ENCODE assay signal across 12 cellular contexts in the genomic region with DNA sequence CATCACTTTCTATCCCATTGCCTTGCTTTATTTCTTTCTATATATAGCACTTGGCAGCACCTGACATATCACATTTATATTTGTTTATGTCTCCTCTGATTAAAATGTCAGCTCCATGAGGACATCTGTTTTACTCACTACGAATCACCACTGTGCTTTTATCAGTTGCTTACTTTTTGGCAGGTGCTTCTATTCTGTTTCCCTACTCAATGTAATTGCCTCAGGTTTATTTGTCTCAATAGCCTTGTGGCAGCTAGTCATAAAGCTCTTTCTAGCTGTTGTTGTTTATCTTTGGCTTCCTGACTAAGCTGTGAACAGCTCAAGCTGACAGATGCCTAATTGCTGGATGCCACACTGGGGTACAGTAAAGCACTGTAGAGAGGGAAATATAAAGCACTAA.
DNase-seq lines count a peak whose midpoint lies in the region; ATAC-seq, FAIRE-seq and TF ChIP-seq lines count a peak whose summit lies in the region.
"Had no signal": no experiment of that assay in that cellular context is flagged by ENCODE, and none has a peak within 500 bp of the region (broad histone marks: within the 10 kb centered on the region; RNA-seq: fewer than 3 reads in every experiment).

No MANE protein-coding gene starts in this region.

- FAIRE-seq in GM12891 (lab: Jason Lieb, UNC) = peak; percentile 5

- H3K27ac ChIP-seq in heart right ventricle = peak overlapping the region in 6 of 10 donors; percentile 7 to 56 (median 40)
- no peak overlapping the region for H3K27ac ChIP-seq in mesenchymal stem cell (ENCODE audit: low read length, poor library complexity, severe bottlenecking)
- H3K27ac ChIP-seq: adrenal gland, stomach had no signal

- DNase-seq in GM12891 (ENCODE audit: insufficient read length, low spot score) (no peak), NCI-H1105 treated with DMSO at 0.1 percent for 48 hours (lab: John Stamatoyannopoulos, UW) (peak; percentile 61), NCI-H82 treated with DMSO at 0.1 percent for 48 hours (lab: John Stamatoyannopoulos, UW; ENCODE audit: unreplicated experiment) (peak; percentile 46), heart right ventricle (no peak), mesenchymal stem cell (no peak)
- DNase-seq: adrenal gland; Caco-2; effector CD8-positive, alpha-beta T cell; stomach had no signal

- H3K9me3 ChIP-seq in heart right ventricle (no peaks in the 10 kb centered on the region), mesenchymal stem cell (ENCODE audit: control insufficient read depth, low read length) (no peaks in the 10 kb centered on the region)
- H3K9me3 ChIP-seq: adrenal gland, Caco-2, stomach had no signal

- H3K4ac ChIP-seq in mesenchymal stem cell (ENCODE audit: low read depth in 1 of 2, low read length in 2 of 2) = no peak overlapping the region

- no peak overlapping the region for H2AFZ ChIP-seq in mesenchymal stem cell (ENCODE audit: low read depth, low read length)

- WGBS in heart right ventricle, 2 donors = 21 to 30% methylated on average over 1 of the region's 1 CpG
- WGBS in mesenchymal stem cell = 13% methylated on average over 1 of the region's 1 CpG

- no peak overlapping the region for H2BK5ac ChIP-seq in mesenchymal stem cell (ENCODE audit: low read depth, low read length, poor library complexity, severe bottlenecking)

- H3K14ac ChIP-seq in mesenchymal stem cell (ENCODE audit: low read length in 2 of 2) = no peak overlapping the region

- no peak overlapping the region for H3K4me3 ChIP-seq in heart right ventricle
- H3K4me3 ChIP-seq in mesenchymal stem cell (ENCODE audit: insufficient read depth in 1 of 2, low read depth in 1 of 2, low read length in 2 of 2) = no peak overlapping the region
- H3K4me3 ChIP-seq: adrenal gland, stomach had no signal

- no peak overlapping the region for H3K18ac ChIP-seq in mesenchymal stem cell (ENCODE audit: low read depth in 1 of 2, low read length in 2 of 2)

- no peak overlapping the region for H3K4me2 ChIP-seq in mesenchymal stem cell (ENCODE audit: low read length, poor library complexity, severe bottlenecking)

- ATAC-seq in heart right ventricle (peak in 7 of 8 donors; percentile 43 to 86 (median 80)), GM21381 (IDR thresholded peaks at IDR 0.05; ENCODE audit: unreplicated experiment) (no peak), GM18873 (IDR thresholded peaks at IDR 0.05; ENCODE audit: low FRiP score, unreplicated experiment) (no peak), HG03108 (IDR thresholded peaks at IDR 0.05; ENCODE audit: unreplicated experiment) (no peak)

- no peaks in the 10 kb centered on the region for H3K79me1 ChIP-seq in mesenchymal stem cell (replicated peaks; ENCODE audit: low read length, poor library complexity, severe bottlenecking)

- no peak overlapping the region for H4K8ac ChIP-seq in mesenchymal stem cell (ENCODE audit: low read length)

- peaks cover 0 to 21% (median 12%) of the 10 kb centered on the region in 9 donors for H3K4me1 ChIP-seq in heart right ventricle
- no peaks in the 10 kb centered on the region for H3K4me1 ChIP-seq in mesenchymal stem cell (ENCODE audit: control insufficient read depth, insufficient read depth, low read depth, low read length)
- H3K4me1 ChIP-seq: Caco-2, stomach had no signal

- H2AK5ac ChIP-seq in mesenchymal stem cell (ENCODE audit: low read length, severe bottlenecking) = no peak overlapping the region

- no peak overlapping the region for H2BK120ac ChIP-seq in mesenchymal stem cell (ENCODE audit: low read depth, low read length)

- no peak overlapping the region for H3K9ac ChIP-seq in mesenchymal stem cell (ENCODE audit: low read length)

- TF ChIP-seq CTCF in heart right ventricle (IDR thresholded peaks at IDR 0.05) = no peak

- H3K36me3 ChIP-seq in heart right ventricle = peaks cover 0 to 98% (median 32%) of the 10 kb centered on the region in 9 donors
- peaks cover 4 to 86% of the 10 kb centered on the region in 2 experiments for H3K36me3 ChIP-seq in mesenchymal stem cell (ENCODE audit: control insufficient read depth in 1 of 2, insufficient read depth in 2 of 2, low read depth in 1 of 2, low read length in 2 of 2)

- no peak overlapping the region for H2BK12ac ChIP-seq in mesenchymal stem cell (ENCODE audit: low read length in 2 of 2)

- intact Hi-C loops in heart right ventricle (cut with DNase I) = no loop called here

- no peak overlapping the region for H2BK15ac ChIP-seq in mesenchymal stem cell (ENCODE audit: low read depth, poor library complexity, severe bottlenecking)

- no peak for TF ChIP-seq POLR2A in GM12891 (IDR thresholded peaks at IDR 0.05; ENCODE audit: low read depth, low read length)

- H4K91ac ChIP-seq in mesenchymal stem cell (ENCODE audit: low read length) = no peak overlapping the region

- H3K27me3 ChIP-seq in heart right ventricle = no peaks in the 10 kb centered on the region
- no peaks in the 10 kb centered on the region for H3K27me3 ChIP-seq in mesenchymal stem cell (ENCODE audit: control insufficient read depth in 1 of 2, insufficient read depth in 1 of 2, low read length in 2 of 2)
- H3K27me3 ChIP-seq: adrenal gland, stomach had no signal

- H3K23ac ChIP-seq in mesenchymal stem cell (ENCODE audit: low read length in 2 of 2) = no peak overlapping the region

TF ChIP-seq in GM12891, 5 proteins besides CTCF, POLR2A, EP300 and RAD21:
- no peak for TF ChIP-seq POLR2AphosphoS5 (IDR thresholded peaks at IDR 0.05; ENCODE audit: low read depth, low read length)
- no peak for TF ChIP-seq POU2F2 (IDR thresholded peaks at IDR 0.05; ENCODE audit: low read depth, low read length)
- no peak for TF ChIP-seq PAX5 (IDR thresholded peaks at IDR 0.05; ENCODE audit: insufficient read depth, low read length, severe bottlenecking)
- no peak for TF ChIP-seq SPI1 (IDR thresholded peaks at IDR 0.05; ENCODE audit: low read depth, low read length)
- no peak for TF ChIP-seq TAF1 (IDR thresholded peaks at IDR 0.05; ENCODE audit: low read depth, low read length)

Comparison
In these comparisons a context has a peak if more than half of its experiments do, and no peak if none do; other contexts are left out.
1. DNase-seq: peak in NCI-H1105 treated with DMSO at 0.1 percent for 48 hours (single experiment) and NCI-H82 treated with DMSO at 0.1 percent for 48 hours (single experiment); none in GM12891 (single experiment), heart right ventricle (0 of 2) and mesenchymal stem cell (single experiment).
2. ATAC-seq: peak in heart right ventricle (7 of 8); none in GM21381 (single experiment), GM18873 (single experiment) and HG03108 (single experiment).